ENCODE assay signal across 28 cellular contexts in the genomic region with DNA sequence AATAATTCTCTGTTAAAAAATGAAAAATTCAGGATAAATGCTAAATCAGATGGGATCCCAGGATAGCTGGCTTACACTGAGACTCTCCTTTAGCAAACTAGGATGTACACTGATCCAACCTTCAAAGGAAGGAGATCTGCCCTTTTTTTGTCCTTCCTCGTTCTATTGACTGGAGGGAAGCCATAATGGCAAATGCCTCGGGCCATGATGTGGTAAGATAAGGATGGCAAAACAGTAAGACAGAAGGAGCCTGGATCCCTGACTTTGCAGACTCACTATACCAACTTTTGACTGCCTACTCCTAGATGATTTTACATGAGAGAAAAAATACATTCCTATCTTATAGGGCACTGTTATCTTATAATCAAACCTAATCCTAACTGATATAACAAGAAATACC.
DNase-seq lines count a peak whose midpoint lies in the region; ATAC-seq and TF ChIP-seq lines count a peak whose summit lies in the region.
"Had no signal": no experiment of that assay in that cellular context is flagged by ENCODE, and none has a peak within 500 bp of the region (broad histone marks: within the 10 kb centered on the region; RNA-seq: fewer than 3 reads in every experiment).

No MANE protein-coding gene starts in this region.

- no TSS peak for BruUV-seq in PC-9 (replicated peaks; lab: Mats Ljungman, UMichigan)

- no peaks in the 10 kb centered on the region for H3K36me3 ChIP-seq in BE2C
- H3K36me3 ChIP-seq in PC-9 (ENCODE audit: low read depth) = no peaks in the 10 kb centered on the region
- no peaks in the 10 kb centered on the region for H3K36me3 ChIP-seq in mesendoderm (ENCODE audit: control insufficient read depth, insufficient read depth, low read length)
- H3K36me3 ChIP-seq in right atrium auricular region = no peaks in the 10 kb centered on the region

- H3F3A ChIP-seq in PC-9 (ENCODE audit: insufficient read depth, low read depth) = no peaks in the 10 kb centered on the region

- H3K27me3 ChIP-seq in BE2C = no peaks in the 10 kb centered on the region
- H3K27me3 ChIP-seq in PC-9 (ENCODE audit: insufficient read depth, low read depth) = no peaks in the 10 kb centered on the region
- H3K27me3 ChIP-seq in mesendoderm (ENCODE audit: insufficient read depth, low read length, poor library complexity) = no peaks in the 10 kb centered on the region
- no peaks in the 10 kb centered on the region for H3K27me3 ChIP-seq in right atrium auricular region

- no CpG with 5 or more reads among the region's 2 CpGs for WGBS in mesendoderm (ENCODE audit: extremely low coverage, insufficient coverage, low lambda C conversion rate)

- peaks cover 4% of the 10 kb centered on the region; the same call in 1 of the 2 replicates for H3K9me2 ChIP-seq in PC-9 (ENCODE audit: insufficient read depth)
- H3K9me2 ChIP-seq: SK-N-SH had no signal

- H3K27me3 Mint-ChIP-seq in activated T-cell treated with anti-CD3 and anti-CD28 coated beads, Interleukin-2, amount 50 U/mL, for 24 hours = no peaks in the 10 kb centered on the region

- no peak overlapping the region for H2BK120ac ChIP-seq in mesendoderm (ENCODE audit: low read depth, low read length)

- peaks cover 20% of the 10 kb centered on the region for H3K36me3 Mint-ChIP-seq in activated T-cell treated with anti-CD3 and anti-CD28 coated beads, Interleukin-2, amount 50 U/mL, for 24 hours (ENCODE audit: low read depth)

- H3K9me3 Mint-ChIP-seq in activated T-cell treated with anti-CD3 and anti-CD28 coated beads, Interleukin-2, amount 50 U/mL, for 24 hours = no peaks in the 10 kb centered on the region
- H3K9me3 Mint-ChIP-seq: CD8-positive, alpha-beta T cell; T-helper 1 cell treated with Interleukin-12 subunit alpha and Interleukin-12 subunit beta and Interleukin-4 antibody, amounts not matched to agents 30 μg/mL and 1 μg/mL, for 36 hours had no signal

- H3K9ac ChIP-seq in mesendoderm (ENCODE audit: low read length) = no peak overlapping the region
- H3K9ac ChIP-seq: SK-N-SH had no signal

- no peak overlapping the region for H2AFZ ChIP-seq in PC-9

- H4K5ac ChIP-seq in mesendoderm (ENCODE audit: low read length) = no peak overlapping the region

- intact Hi-C loops in PC-9 (cut with micrococcal nuclease; ENCODE audit: unreplicated experiment) = no loop called here

- H3K9me3 ChIP-seq in BE2C (no peaks in the 10 kb centered on the region), PC-9 (ENCODE audit: insufficient read depth, low read depth) (no peaks in the 10 kb centered on the region), right atrium auricular region (no peaks in the 10 kb centered on the region)
- H3K9me3 ChIP-seq: A549, SK-N-SH had no signal

- no peak overlapping the region for H3K27ac ChIP-seq in PC-9
- no peak overlapping the region for H3K27ac ChIP-seq in mesendoderm (ENCODE audit: low read depth, low read length)
- no peak overlapping the region for H3K27ac ChIP-seq in right atrium auricular region
- H3K27ac ChIP-seq: A549 had no signal

- TF ChIP-seq CTCF in BE2C (IDR thresholded peaks at IDR 0.05; ENCODE audit: low read depth, low read length) = no peak
- no peak for TF ChIP-seq CTCF in PC-9 (conservative IDR thresholded peaks at IDR 0.05)
- no peak for TF ChIP-seq CTCF in right atrium auricular region (IDR thresholded peaks at IDR 0.05)

- H3K27ac Mint-ChIP-seq in activated T-cell treated with anti-CD3 and anti-CD28 coated beads, Interleukin-2, amount 50 U/mL, for 24 hours = no peak overlapping the region
- H3K27ac Mint-ChIP-seq: CD8-positive, alpha-beta T cell; T-helper 1 cell treated with Interleukin-12 subunit alpha and Interleukin-12 subunit beta and Interleukin-4 antibody, amounts not matched to agents 30 μg/mL and 1 μg/mL, for 36 hours had no signal

- no peak for ATAC-seq in HG02763 (IDR thresholded peaks at IDR 0.05; ENCODE audit: unreplicated experiment)
- ATAC-seq: A549; CD8-positive, alpha-beta T cell; Panc1 had no signal

- POLR2A ChIA-PET in PC-9 (lab: Charles Lee; ENCODE audit: unreplicated experiment) = no interaction called here

- H3K18ac ChIP-seq in mesendoderm (ENCODE audit: low read length) = no peak overlapping the region

- H3K4me1 Mint-ChIP-seq in activated T-cell treated with anti-CD3 and anti-CD28 coated beads, Interleukin-2, amount 50 U/mL, for 24 hours (ENCODE audit: low read depth) = peaks cover 2% of the 10 kb centered on the region

- H4K8ac ChIP-seq in mesendoderm (ENCODE audit: low read depth, low read length) = no peak overlapping the region

- H4K20me1 ChIP-seq in PC-9 (ENCODE audit: insufficient read depth) = no peaks in the 10 kb centered on the region

- no peaks in the 10 kb centered on the region for H3K79me2 ChIP-seq in PC-9 (ENCODE audit: low read depth)
- H3K79me2 ChIP-seq in mesendoderm (ENCODE audit: control insufficient read depth, insufficient read depth, low read length) = no peaks in the 10 kb centered on the region

- no peak overlapping the region for H3K4me3 ChIP-seq in BE2C (ENCODE audit: low read depth, low read length)
- no peak overlapping the region for H3K4me3 ChIP-seq in PC-9
- no peak overlapping the region for H3K4me3 ChIP-seq in mesendoderm (ENCODE audit: low read length)
- no peak overlapping the region for H3K4me3 ChIP-seq in right atrium auricular region
- H3K4me3 ChIP-seq: A549 had no signal

- H3K79me1 ChIP-seq in mesendoderm (ENCODE audit: low read length) = no peaks in the 10 kb centered on the region

- H3K23ac ChIP-seq in mesendoderm (ENCODE audit: low read length) = no peak overlapping the region

- no peak overlapping the region for H2AK5ac ChIP-seq in mesendoderm (ENCODE audit: low read length)

- DNase-seq in BE2C (peak; percentile 37), ELF-1 (ENCODE audit: low read depth, low spot score) (peak; percentile 41), PC-9 (peak; percentile 41 to 55), mesendoderm (peak; percentile 24), DMS153 (lab: John Stamatoyannopoulos, UW) (no peak), right atrium auricular region (ENCODE audit: low spot score) (no peak)
- DNase-seq in activated T-cell treated with anti-CD3 and anti-CD28 coated beads, Interleukin-2, amount 50 U/mL, for 24 hours = no peak
- DNase-seq: AML-193; C1 segment of cervical spinal cord; CD8-positive, alpha-beta T cell; DMS 273 treated with DMSO at 0.1 percent for 48 hours; DMS79 treated with DMSO at 0.1 percent for 48 hours; GOT3; HCEC 1CT; KBM-7; NCI-H1048; NCI-H1417; NCI-H187 treated with DMSO at 0.1 percent for 48 hours; NCI-H2171 treated with DMSO at 0.1 percent for 48 hours; NCI-H524; NCI-H774; SIG-M5; SK-N-SH; SW 1271 had no signal

- H3K4ac ChIP-seq in mesendoderm (ENCODE audit: low read depth, low read length) = no peak overlapping the region

- H3K4me3 Mint-ChIP-seq in activated T-cell treated with anti-CD3 and anti-CD28 coated beads, Interleukin-2, amount 50 U/mL, for 24 hours = no peak overlapping the region
- H3K4me3 Mint-ChIP-seq: CD8-positive, alpha-beta T cell; T-helper 1 cell treated with Interleukin-12 subunit alpha and Interleukin-12 subunit beta and Interleukin-4 antibody, amounts not matched to agents 30 μg/mL and 1 μg/mL, for 36 hours had no signal

- H2BK5ac ChIP-seq in mesendoderm (ENCODE audit: low read length) = no peak overlapping the region

- H3K4me2 ChIP-seq in PC-9 = no peak overlapping the region
- H3K4me2 ChIP-seq in mesendoderm (ENCODE audit: low read length) = no peak overlapping the region
- H3K4me2 ChIP-seq: A549, SK-N-SH had no signal

- no peak overlapping the region for H3K56ac ChIP-seq in mesendoderm (ENCODE audit: low read length)

- H3K4me1 ChIP-seq in BE2C = peaks cover 3% of the 10 kb centered on the region; the same call in 1 of the 2 replicates
- no peaks in the 10 kb centered on the region for H3K4me1 ChIP-seq in PC-9 (replicated peaks; ENCODE audit: insufficient read depth)
- H3K4me1 ChIP-seq in mesendoderm (ENCODE audit: control insufficient read depth, low read depth, low read length) = no peaks in the 10 kb centered on the region
- H3K4me1 ChIP-seq in right atrium auricular region = no peaks in the 10 kb centered on the region
- H3K4me1 ChIP-seq: A549 had no signal

- H2BK15ac ChIP-seq in mesendoderm (replicated peaks; ENCODE audit: low read depth) = no peak overlapping the region

- CTCF ChIA-PET in PC-9 (lab: Charles Lee) = no interaction called here

Comparison
In these comparisons a context has a peak if more than half of its experiments do, and no peak if none do; other contexts are left out.
1. DNase-seq: peak in BE2C (single experiment), ELF-1 (single experiment), PC-9 (2 of 2) and mesendoderm (single experiment); none in DMS153 (single experiment), activated T-cell treated with anti-CD3 and anti-CD28 coated beads, Interleukin-2, amount 50 U/mL, for 24 hours (single experiment) and right atrium auricular region (single experiment).